In the genomic region with DNA sequence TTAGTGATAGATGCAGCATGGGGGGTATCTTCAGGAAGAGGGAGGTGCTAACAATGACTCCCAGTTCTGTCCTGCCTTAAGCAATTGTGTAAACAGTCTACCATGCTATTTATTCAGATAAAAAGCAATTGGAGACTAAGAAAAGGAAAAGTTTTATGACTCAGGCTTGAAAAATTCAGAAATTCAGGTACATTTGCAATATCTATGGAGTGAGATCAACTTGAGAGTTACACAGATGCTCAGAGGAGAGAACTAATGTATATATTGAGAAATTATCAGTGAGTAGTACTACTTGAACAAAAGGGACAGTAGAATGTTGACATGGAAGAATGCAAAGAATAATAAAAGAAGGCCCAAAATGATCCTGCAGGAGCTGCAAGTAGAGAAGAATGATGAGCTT, we compare ENCODE assay signal across 18 cellular contexts.
A peak's percentile ranks its signal among the peaks of the same experiment; 100 is the strongest.
DNase-seq lines count a peak whose midpoint lies in the region; ATAC-seq, FAIRE-seq and TF ChIP-seq lines count a peak whose summit lies in the region.
"Had no signal": no experiment of that assay in that cellular context is flagged by ENCODE, and none has a peak within 500 bp of the region (broad histone marks: within the 10 kb centered on the region; RNA-seq: fewer than 3 reads in every experiment).

No MANE protein-coding gene starts in this region.

- H3K4me1 ChIP-seq in astrocyte (ENCODE audit: insufficient read depth, low read length) (no peaks in the 10 kb centered on the region), parathyroid adenoma (peaks cover 14% of the 10 kb centered on the region)

- H3K4me1 Mint-ChIP-seq in astrocyte (ENCODE audit: low read depth, unreplicated experiment), result peaks cover 25% of the 10 kb centered on the region
- H3K4me1 Mint-ChIP-seq: B cell had no signal

- H3K4me3 Mint-ChIP-seq in astrocyte (ENCODE audit: unreplicated experiment), result no peak overlapping the region
- H3K4me3 Mint-ChIP-seq: B cell; CD4-positive, alpha-beta T cell; H9 had no signal

- no peaks in the 10 kb centered on the region for H3K79me2 ChIP-seq in astrocyte (ENCODE audit: insufficient read depth, low read length)
- no peaks in the 10 kb centered on the region for H3K79me2 ChIP-seq in parathyroid adenoma

- FAIRE-seq in astrocyte (lab: Jason Lieb, UNC) (no peak), GM12891 (lab: Jason Lieb, UNC) (no peak)
- FAIRE-seq: A204.1, GM18507 had no signal

- no peak overlapping the region for H2AFZ ChIP-seq in astrocyte (ENCODE audit: low read depth, low read length)
- H2AFZ ChIP-seq in parathyroid adenoma, result no peak overlapping the region

- no peaks in the 10 kb centered on the region for H3K36me3 ChIP-seq in astrocyte (ENCODE audit: insufficient read depth, low read length)
- no peaks in the 10 kb centered on the region for H3K36me3 ChIP-seq in parathyroid adenoma (ENCODE audit: control insufficient read depth, insufficient read depth, low read length)

- H4K20me1 ChIP-seq in astrocyte (ENCODE audit: insufficient read depth, low read length), result no peaks in the 10 kb centered on the region

- TF ChIP-seq POLR2A in GM12891 (IDR thresholded peaks at IDR 0.05; ENCODE audit: low read depth, low read length), result no peak

- H3K4me3 ChIP-seq in astrocyte (ENCODE audit: insufficient read depth, low read depth, low read length) (no peak overlapping the region), epithelial cell of esophagus (ENCODE audit: low read length) (no peak overlapping the region), parathyroid adenoma (ENCODE audit: low read depth, low read length) (no peak overlapping the region)

- H3K36me3 Mint-ChIP-seq in astrocyte (ENCODE audit: low read depth, unreplicated experiment), result no peaks in the 10 kb centered on the region

- H3K9ac ChIP-seq in astrocyte (ENCODE audit: low read length) (no peak overlapping the region), parathyroid adenoma (no peak overlapping the region)

- TF ChIP-seq CTCF in astrocyte (IDR thresholded peaks at IDR 0.05; ENCODE audit: insufficient read depth, low read depth, low read length) (no peak), epithelial cell of esophagus (IDR thresholded peaks at IDR 0.05; ENCODE audit: insufficient read depth, low read depth, low read length, missing control alignments) (no peak), parathyroid adenoma (IDR thresholded peaks at IDR 0.05) (no peak)

- no peaks in the 10 kb centered on the region for H3K9me3 Mint-ChIP-seq in astrocyte (ENCODE audit: unreplicated experiment)
- H3K9me3 Mint-ChIP-seq: H9 had no signal

- H3K27ac ChIP-seq in astrocyte (ENCODE audit: low read depth, low read length) (peak overlapping the region; percentile 41), parathyroid adenoma (peak overlapping the region; percentile 40)

- H3K9me3 ChIP-seq in astrocyte (ENCODE audit: insufficient read depth, low read depth, low read length), result no peaks in the 10 kb centered on the region
- H3K9me3 ChIP-seq in parathyroid adenoma (ENCODE audit: control insufficient read depth, low read length), result no peaks in the 10 kb centered on the region

- no peaks in the 10 kb centered on the region for H3K27me3 ChIP-seq in astrocyte (ENCODE audit: insufficient read depth, low read length)
- H3K27me3 ChIP-seq in parathyroid adenoma (ENCODE audit: control insufficient read depth, insufficient read depth, low read length), result no peaks in the 10 kb centered on the region

- H3K4me2 ChIP-seq in astrocyte (ENCODE audit: low read length) (no peak overlapping the region), parathyroid adenoma (ENCODE audit: low read length) (no peak overlapping the region)

- DNase-seq in NCI-H226, result peak; percentile 30
- DNase-seq in astrocyte (ENCODE audit: low read depth), result no peak
- DNase-seq in epithelial cell of esophagus (ENCODE audit: low read depth), result peak; percentile 26
- no peak for DNase-seq in GM12891 (ENCODE audit: insufficient read length, low spot score)
- DNase-seq in NCI-H446 (lab: John Stamatoyannopoulos, UW), result no peak
- DNase-seq: C1 segment of cervical spinal cord; Calu3; CD4-positive, alpha-beta T cell; DMS 273 treated with DMSO at 0.1 percent for 48 hours; DMS79; GF-D8; GOT3; H9 had no signal

- peak overlapping the region; percentile 13 for H3K27ac Mint-ChIP-seq in astrocyte (ENCODE audit: unreplicated experiment)
- H3K27ac Mint-ChIP-seq: B cell; CD4-positive, alpha-beta T cell; H9 had no signal

- H3K27me3 Mint-ChIP-seq in astrocyte (ENCODE audit: low read depth, unreplicated experiment), result no peaks in the 10 kb centered on the region
- H3K27me3 Mint-ChIP-seq: B cell; CD4-positive, alpha-beta T cell had no signal

- no peak for ATAC-seq in HG02610 (IDR thresholded peaks at IDR 0.05; ENCODE audit: unreplicated experiment)

TF ChIP-seq in GM12891, 5 proteins besides CTCF, POLR2A, EP300 and RAD21:
- no peak for TF ChIP-seq SPI1 (IDR thresholded peaks at IDR 0.05; ENCODE audit: low read depth, low read length)
- no peak for TF ChIP-seq TAF1 (IDR thresholded peaks at IDR 0.05; ENCODE audit: low read depth, low read length)
- TF ChIP-seq POU2F2 (IDR thresholded peaks at IDR 0.05; ENCODE audit: low read depth, low read length), result no peak
- TF ChIP-seq PAX5 (IDR thresholded peaks at IDR 0.05; ENCODE audit: insufficient read depth, low read length, severe bottlenecking), result no peak
- no peak for TF ChIP-seq POLR2AphosphoS5 (IDR thresholded peaks at IDR 0.05; ENCODE audit: low read depth, low read length)

Comparison
In these comparisons a context has a peak if more than half of its experiments do, and no peak if none do; other contexts are left out.
1. DNase-seq: peak in NCI-H226 (single experiment) and epithelial cell of esophagus (single experiment); none in astrocyte (single experiment), GM12891 (single experiment) and NCI-H446 (0 of 2).